Comparison of ENCODE assay signal across 21 cellular contexts in genomic region chr9:112035166-112035816, GRCh38.
A peak's percentile ranks its signal among the peaks of the same experiment; 100 is the strongest.
DNase-seq lines count a peak whose midpoint lies in the region; ATAC-seq, FAIRE-seq and TF ChIP-seq lines count a peak whose summit lies in the region.
"Had no signal": no experiment of that assay in that cellular context is flagged by ENCODE, and none has a peak within 500 bp of the region (broad histone marks: within the 10 kb centered on the region; RNA-seq: fewer than 3 reads in every experiment).

No MANE protein-coding gene starts in this region.

- H3K9me3 Mint-ChIP-seq in activated B cell treated with CpG ODN at 0.5 μM for 24 hours = no peaks in the 10 kb centered on the region
- peaks cover 0 to 3% of the 10 kb centered on the region in 2 donors for H3K9me3 Mint-ChIP-seq in stimulated activated naive B cell treated with anti-CD40 and anti-IgM and Interleukin-4, amounts not matched to agents 10 μg/mL and 1 μg/mL and 100 μg/mL, for 72 hours
- H3K9me3 Mint-ChIP-seq in activated T-helper 2 cell treated with anti-CD3 and anti-CD28 coated beads, Interferon-gamma antibody, Interleukin-2, Interleukin-4, amounts not matched to agents 10 μg/mL and 5 μg/mL and 100 μg/mL, durations not matched to agents 14 hours and 24 hours and 36 hours = no peaks in the 10 kb centered on the region
- H3K9me3 Mint-ChIP-seq: CD4-positive, alpha-beta memory T cell had no signal

- peak overlapping the region; percentile 51 for H3K4me3 Mint-ChIP-seq in activated B cell treated with CpG ODN at 0.5 μM for 24 hours
- peak overlapping the region; percentile 51 to 63 for H3K4me3 Mint-ChIP-seq in stimulated activated naive B cell treated with anti-CD40 and anti-IgM and Interleukin-4, amounts not matched to agents 10 μg/mL and 1 μg/mL and 100 μg/mL, for 72 hours
- no peak overlapping the region for H3K4me3 Mint-ChIP-seq in activated T-helper 2 cell treated with anti-CD3 and anti-CD28 coated beads, Interferon-gamma antibody, Interleukin-2, Interleukin-4, amounts not matched to agents 10 μg/mL and 5 μg/mL and 100 μg/mL, durations not matched to agents 14 hours and 24 hours and 36 hours (ENCODE audit: low read depth)
- H3K4me3 Mint-ChIP-seq: activated CD4-positive, alpha-beta T cell treated with anti-CD3 and anti-CD28 coated beads for 36 hours had no signal

- no peak for FAIRE-seq in kidney (lab: Jason Lieb, UNC)
- FAIRE-seq: urothelium cell line had no signal

- no peaks in the 10 kb centered on the region for H3K27me3 Mint-ChIP-seq in activated B cell treated with CpG ODN at 0.5 μM for 24 hours
- no peaks in the 10 kb centered on the region for H3K27me3 Mint-ChIP-seq in stimulated activated naive B cell treated with anti-CD40 and anti-IgM and Interleukin-4, amounts not matched to agents 10 μg/mL and 1 μg/mL and 100 μg/mL, for 72 hours
- H3K27me3 Mint-ChIP-seq in activated T-helper 2 cell treated with anti-CD3 and anti-CD28 coated beads, Interferon-gamma antibody, Interleukin-2, Interleukin-4, amounts not matched to agents 10 μg/mL and 5 μg/mL and 100 μg/mL, durations not matched to agents 14 hours and 24 hours and 36 hours (ENCODE audit: low read depth) = peaks cover 24% of the 10 kb centered on the region
- H3K27me3 Mint-ChIP-seq: CD4-positive, alpha-beta memory T cell had no signal

- CTCF ChIA-PET in activated B cell treated with CpG ODN at 0.5 μM for 24 hours (lab: Charles Lee) = interaction anchor here (0.6 to 2.8 kb wide), 8 partner anchors 21 to 96 kb away, joined by 3 to 10 read pairs (median 4); no protein-coding TSS in a partner anchor

- WGBS in testis, 2 donors = 82 to 90% methylated on average over 6 of the region's 6 CpGs

- ATAC-seq in Right ventricle myocardium superior (ENCODE audit: poor library complexity) (peak; percentile 73), activated B cell treated with CpG ODN at 0.5 μM for 24 hours (ENCODE audit: low read depth) (no peak)
- no peak for ATAC-seq in stimulated activated naive B cell treated with anti-CD40 and anti-IgM and Interleukin-4, amounts not matched to agents 10 μg/mL and 1 μg/mL and 100 μg/mL, for 72 hours (replicated peaks)
- ATAC-seq: activated CD4-positive, alpha-beta T cell treated with anti-CD3 and anti-CD28 coated beads for 36 hours; lower lobe of right lung; SK-N-SH treated with all-trans-retinoic acid at 6 μM for 48 hours had no signal

- H3K27ac ChIP-seq in kidney (ENCODE audit: low read depth in 2 of 2, low read length in 2 of 2) = peak overlapping the region; percentile 36 to 45
- H3K27ac ChIP-seq in testis = no peak overlapping the region
- H3K27ac ChIP-seq: adrenal gland, HL-60, lower lobe of right lung had no signal

- H3K36me3 Mint-ChIP-seq in activated B cell treated with CpG ODN at 0.5 μM for 24 hours (ENCODE audit: low read depth) = peaks cover 4% of the 10 kb centered on the region
- H3K36me3 Mint-ChIP-seq in stimulated activated naive B cell treated with anti-CD40 and anti-IgM and Interleukin-4, amounts not matched to agents 10 μg/mL and 1 μg/mL and 100 μg/mL, for 72 hours = peaks cover 12 to 21% of the 10 kb centered on the region in 2 donors
- H3K36me3 Mint-ChIP-seq in activated T-helper 2 cell treated with anti-CD3 and anti-CD28 coated beads, Interferon-gamma antibody, Interleukin-2, Interleukin-4, amounts not matched to agents 10 μg/mL and 5 μg/mL and 100 μg/mL, durations not matched to agents 14 hours and 24 hours and 36 hours (ENCODE audit: low read depth) = peaks cover 17% of the 10 kb centered on the region

- DNase-seq in Right ventricle myocardium superior (no peak), cardiac septum (ENCODE audit: low spot score) (no peak), activated B cell treated with CpG ODN at 0.5 μM for 24 hours (no peak), kidney (no peak), AG08395 (ENCODE audit: low spot score) (no peak), testis (no peak)
- no peak for DNase-seq in stimulated activated naive B cell treated with anti-CD40 and anti-IgM and Interleukin-4, amounts not matched to agents 10 μg/mL and 1 μg/mL and 100 μg/mL, for 72 hours
- no peak for DNase-seq in activated T-helper 2 cell treated with anti-CD3 and anti-CD28 coated beads, Interferon-gamma antibody, Interleukin-2, Interleukin-4, amounts not matched to agents 10 μg/mL and 5 μg/mL and 100 μg/mL, durations not matched to agents 14 hours and 24 hours and 36 hours (ENCODE audit: low spot score)
- DNase-seq: activated CD4-positive, alpha-beta T cell treated with anti-CD3 and anti-CD28 coated beads for 36 hours; activated effector memory CD4-positive, alpha-beta T cell treated with Interleukin-2 at 50 U/mL for 16 hours; adrenal gland; CD4-positive, alpha-beta memory T cell; effector CD4-positive, alpha-beta T cell; lower lobe of right lung; NCI-H187 treated with DMSO at 0.1 percent for 48 hours; stimulated activated CD4-positive, alpha-beta T cell treated with anti-CD3 and anti-CD28 coated beads, Interleukin-4, amount 100 ng/mL, for 1 hour; T1000 had no signal

- intact Hi-C loops in Right ventricle myocardium superior (cut with DNase I) (no loop called here), cardiac septum (cut with DNase I) (no loop called here), activated B cell treated with CpG ODN at 0.5 μM for 24 hours (cut with micrococcal nuclease) (no loop called here), kidney (cut with DNase I) (no loop called here), testis (cut with DNase I; ENCODE audit: low total_unique reads) (no loop called here)
- intact Hi-C loops in activated T-helper 2 cell treated with anti-CD3 and anti-CD28 coated beads, Interferon-gamma antibody, Interleukin-2, Interleukin-4, amounts not matched to agents 10 μg/mL and 5 μg/mL and 100 μg/mL, durations not matched to agents 14 hours and 24 hours and 36 hours (cut with micrococcal nuclease) = loop anchor here (5.0 kb wide), 1 partner anchor 37 kb away; no protein-coding TSS in a partner anchor

- H3K27me3 ChIP-seq in testis = no peaks in the 10 kb centered on the region
- H3K27me3 ChIP-seq: adrenal gland, esophagus muscularis mucosa had no signal

- H3K4me1 Mint-ChIP-seq in activated B cell treated with CpG ODN at 0.5 μM for 24 hours = peaks cover 95% of the 10 kb centered on the region
- peaks cover 56 to 94% of the 10 kb centered on the region in 2 donors for H3K4me1 Mint-ChIP-seq in stimulated activated naive B cell treated with anti-CD40 and anti-IgM and Interleukin-4, amounts not matched to agents 10 μg/mL and 1 μg/mL and 100 μg/mL, for 72 hours
- peaks cover 42% of the 10 kb centered on the region for H3K4me1 Mint-ChIP-seq in activated T-helper 2 cell treated with anti-CD3 and anti-CD28 coated beads, Interferon-gamma antibody, Interleukin-2, Interleukin-4, amounts not matched to agents 10 μg/mL and 5 μg/mL and 100 μg/mL, durations not matched to agents 14 hours and 24 hours and 36 hours (ENCODE audit: low read depth)

- H3K27ac Mint-ChIP-seq in activated B cell treated with CpG ODN at 0.5 μM for 24 hours = peak overlapping the region; percentile 91
- H3K27ac Mint-ChIP-seq in stimulated activated naive B cell treated with anti-CD40 and anti-IgM and Interleukin-4, amounts not matched to agents 10 μg/mL and 1 μg/mL and 100 μg/mL, for 72 hours = peak overlapping the region; percentile 95
- no peak overlapping the region for H3K27ac Mint-ChIP-seq in activated T-helper 2 cell treated with anti-CD3 and anti-CD28 coated beads, Interferon-gamma antibody, Interleukin-2, Interleukin-4, amounts not matched to agents 10 μg/mL and 5 μg/mL and 100 μg/mL, durations not matched to agents 14 hours and 24 hours and 36 hours
- H3K27ac Mint-ChIP-seq: activated CD4-positive, alpha-beta T cell treated with anti-CD3 and anti-CD28 coated beads for 36 hours had no signal

- H3K9me3 ChIP-seq in kidney (ENCODE audit: control insufficient read depth in 1 of 2, low read length in 2 of 2) (no peaks in the 10 kb centered on the region), testis (no peaks in the 10 kb centered on the region)
- H3K9me3 ChIP-seq: adrenal gland, esophagus muscularis mucosa, lower lobe of right lung had no signal

- H3K4me1 ChIP-seq in kidney (ENCODE audit: control insufficient read depth in 1 of 2, insufficient read depth in 1 of 2, low read depth in 1 of 2, low read length in 2 of 2) = peaks cover 4 to 6% of the 10 kb centered on the region in 2 donors
- no peaks in the 10 kb centered on the region for H3K4me1 ChIP-seq in testis

- H3K4me3 ChIP-seq in kidney (ENCODE audit: low read length in 2 of 2) = no peak overlapping the region
- H3K4me3 ChIP-seq in testis = no peak overlapping the region
- H3K4me3 ChIP-seq: adrenal gland, esophagus muscularis mucosa, lower lobe of right lung had no signal

- no peaks in the 10 kb centered on the region for H3K36me3 ChIP-seq in kidney (ENCODE audit: control insufficient read depth in 1 of 2, insufficient read depth in 2 of 2, low read length in 2 of 2)
- no peaks in the 10 kb centered on the region for H3K36me3 ChIP-seq in testis (ENCODE audit: low read depth, missing control alignments)
- H3K36me3 ChIP-seq: adrenal gland, esophagus muscularis mucosa, lower lobe of right lung had no signal

- POLR2A ChIA-PET in activated B cell treated with CpG ODN at 0.5 μM for 24 hours (lab: Charles Lee) = interaction anchor here (0.6 to 11.5 kb wide), 22 partner anchors 7 to 706 kb away, joined by 3 to 308 read pairs (median 8); partner anchors contain the start of genes PTBP3 and UGCG

- TF ChIP-seq POLR2A in testis (IDR thresholded peaks at IDR 0.05) = no peak

- TF ChIP-seq CTCF in activated B cell treated with CpG ODN at 0.5 μM for 24 hours (IDR thresholded peaks at IDR 0.05) (no peak), kidney (IDR thresholded peaks at IDR 0.05; ENCODE audit: borderline replicate concordance, extremely low read depth, insufficient read depth) (no peak), testis (IDR thresholded peaks at IDR 0.05) (no peak)

- peak overlapping the region in 1 of 2 donors; percentile 1 for H3K9ac ChIP-seq in kidney (ENCODE audit: low read length in 2 of 2)

Comparison
In these comparisons a context has a peak if more than half of its experiments do, and no peak if none do; other contexts are left out.
1. H3K27ac ChIP-seq: peak in kidney (2 of 2); none in testis (0 of 2).